In genomic region chr19:15449620-15450527, GRCh38 we compare ENCODE assay signal across 1 cellular context.
A peak's percentile ranks its signal among the peaks of the same experiment; 100 is the strongest.
TF ChIP-seq lines count a peak whose summit lies in the region.

A gene with protein sequence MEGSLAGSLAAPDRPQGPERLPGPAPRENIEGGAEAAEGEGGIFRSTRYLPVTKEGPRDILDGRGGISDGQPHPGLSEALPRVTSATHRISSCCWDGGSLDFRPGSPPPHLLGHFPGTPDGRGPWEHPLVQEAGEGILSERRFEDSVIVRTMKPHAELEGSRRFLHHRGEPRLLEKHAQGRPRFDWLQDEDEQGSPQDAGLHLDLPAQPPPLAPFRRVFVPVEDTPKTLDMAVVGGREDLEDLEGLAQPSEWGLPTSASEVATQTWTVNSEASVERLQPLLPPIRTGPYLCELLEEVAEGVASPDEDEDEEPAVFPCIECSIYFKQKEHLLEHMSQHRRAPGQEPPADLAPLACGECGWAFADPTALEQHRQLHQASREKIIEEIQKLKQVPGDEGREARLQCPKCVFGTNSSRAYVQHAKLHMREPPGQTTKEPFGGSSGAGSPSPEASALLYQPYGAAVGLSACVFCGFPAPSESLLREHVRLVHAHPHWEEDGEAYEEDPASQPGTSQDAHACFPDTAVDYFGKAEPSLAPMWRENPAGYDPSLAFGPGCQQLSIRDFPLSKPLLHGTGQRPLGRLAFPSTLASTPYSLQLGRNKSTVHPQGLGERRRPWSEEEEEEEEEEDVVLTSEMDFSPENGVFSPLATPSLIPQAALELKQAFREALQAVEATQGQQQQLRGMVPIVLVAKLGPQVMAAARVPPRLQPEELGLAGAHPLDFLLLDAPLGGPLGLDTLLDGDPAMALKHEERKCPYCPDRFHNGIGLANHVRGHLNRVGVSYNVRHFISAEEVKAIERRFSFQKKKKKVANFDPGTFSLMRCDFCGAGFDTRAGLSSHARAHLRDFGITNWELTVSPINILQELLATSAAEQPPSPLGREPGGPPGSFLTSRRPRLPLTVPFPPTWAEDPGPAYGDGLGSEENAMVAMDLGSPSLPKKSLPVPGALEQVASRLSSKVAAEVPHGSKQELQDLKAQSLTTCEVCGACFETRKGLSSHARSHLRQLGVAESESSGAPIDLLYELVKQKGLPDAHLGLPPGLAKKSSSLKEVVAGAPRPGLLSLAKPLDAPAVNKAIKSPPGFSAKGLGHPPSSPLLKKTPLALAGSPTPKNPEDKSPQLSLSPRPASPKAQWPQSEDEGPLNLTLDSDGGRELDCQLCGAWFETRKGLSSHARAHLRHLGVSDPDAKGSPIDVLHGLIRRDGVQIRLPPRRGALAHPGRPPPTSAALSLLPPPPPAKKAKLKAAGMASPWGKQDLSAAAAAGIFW (N-terminal part only) (minus strand): TSS chr19:15449956. CDS start chr19:15448307, 1,649 bp downstream.

TF ChIP-seq in HEK293, 187 proteins besides CTCF, POLR2A, EP300 and RAD21 (continued from another document):
- TF ChIP-seq, protein P1, sequence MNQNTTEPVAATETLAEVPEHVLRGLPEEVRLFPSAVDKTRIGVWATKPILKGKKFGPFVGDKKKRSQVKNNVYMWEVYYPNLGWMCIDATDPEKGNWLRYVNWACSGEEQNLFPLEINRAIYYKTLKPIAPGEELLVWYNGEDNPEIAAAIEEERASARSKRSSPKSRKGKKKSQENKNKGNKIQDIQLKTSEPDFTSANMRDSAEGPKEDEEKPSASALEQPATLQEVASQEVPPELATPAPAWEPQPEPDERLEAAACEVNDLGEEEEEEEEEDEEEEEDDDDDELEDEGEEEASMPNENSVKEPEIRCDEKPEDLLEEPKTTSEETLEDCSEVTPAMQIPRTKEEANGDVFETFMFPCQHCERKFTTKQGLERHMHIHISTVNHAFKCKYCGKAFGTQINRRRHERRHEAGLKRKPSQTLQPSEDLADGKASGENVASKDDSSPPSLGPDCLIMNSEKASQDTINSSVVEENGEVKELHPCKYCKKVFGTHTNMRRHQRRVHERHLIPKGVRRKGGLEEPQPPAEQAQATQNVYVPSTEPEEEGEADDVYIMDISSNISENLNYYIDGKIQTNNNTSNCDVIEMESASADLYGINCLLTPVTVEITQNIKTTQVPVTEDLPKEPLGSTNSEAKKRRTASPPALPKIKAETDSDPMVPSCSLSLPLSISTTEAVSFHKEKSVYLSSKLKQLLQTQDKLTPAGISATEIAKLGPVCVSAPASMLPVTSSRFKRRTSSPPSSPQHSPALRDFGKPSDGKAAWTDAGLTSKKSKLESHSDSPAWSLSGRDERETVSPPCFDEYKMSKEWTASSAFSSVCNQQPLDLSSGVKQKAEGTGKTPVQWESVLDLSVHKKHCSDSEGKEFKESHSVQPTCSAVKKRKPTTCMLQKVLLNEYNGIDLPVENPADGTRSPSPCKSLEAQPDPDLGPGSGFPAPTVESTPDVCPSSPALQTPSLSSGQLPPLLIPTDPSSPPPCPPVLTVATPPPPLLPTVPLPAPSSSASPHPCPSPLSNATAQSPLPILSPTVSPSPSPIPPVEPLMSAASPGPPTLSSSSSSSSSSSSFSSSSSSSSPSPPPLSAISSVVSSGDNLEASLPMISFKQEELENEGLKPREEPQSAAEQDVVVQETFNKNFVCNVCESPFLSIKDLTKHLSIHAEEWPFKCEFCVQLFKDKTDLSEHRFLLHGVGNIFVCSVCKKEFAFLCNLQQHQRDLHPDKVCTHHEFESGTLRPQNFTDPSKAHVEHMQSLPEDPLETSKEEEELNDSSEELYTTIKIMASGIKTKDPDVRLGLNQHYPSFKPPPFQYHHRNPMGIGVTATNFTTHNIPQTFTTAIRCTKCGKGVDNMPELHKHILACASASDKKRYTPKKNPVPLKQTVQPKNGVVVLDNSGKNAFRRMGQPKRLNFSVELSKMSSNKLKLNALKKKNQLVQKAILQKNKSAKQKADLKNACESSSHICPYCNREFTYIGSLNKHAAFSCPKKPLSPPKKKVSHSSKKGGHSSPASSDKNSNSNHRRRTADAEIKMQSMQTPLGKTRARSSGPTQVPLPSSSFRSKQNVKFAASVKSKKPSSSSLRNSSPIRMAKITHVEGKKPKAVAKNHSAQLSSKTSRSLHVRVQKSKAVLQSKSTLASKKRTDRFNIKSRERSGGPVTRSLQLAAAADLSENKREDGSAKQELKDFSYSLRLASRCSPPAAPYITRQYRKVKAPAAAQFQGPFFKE (tag by site-specific recombination; IDR thresholded peaks at IDR 0.05; ENCODE audit: borderline replicate concordance): no peak
- TF ChIP-seq IKZF3 (tag by site-specific recombination; IDR thresholded peaks at IDR 0.05): no peak
- TF ChIP-seq ZNF623 (tag by site-specific recombination; IDR thresholded peaks at IDR 0.05): 0 out of 2 replicates have a peak, but pooled peaks have one; percentile 9
- no peak for TF ChIP-seq ZNF747 (tag by site-specific recombination; IDR thresholded peaks at IDR 0.05)
- TF ChIP-seq ZNF558 (tag by site-specific recombination; IDR thresholded peaks at IDR 0.05): peak; percentile 30; the same call in 1 of the 2 replicates
- no peak for TF ChIP-seq BCL11B (tag by site-specific recombination; IDR thresholded peaks at IDR 0.05; ENCODE audit: low read depth)
- no peak for TF ChIP-seq ZNF843 (tag by site-specific recombination; IDR thresholded peaks at IDR 0.05)
- TF ChIP-seq TRIM28 (IDR thresholded peaks at IDR 0.05; ENCODE audit: borderline replicate concordance, low read length): no peak
- no peak for TF ChIP-seq ZNF48 (tag by site-specific recombination; IDR thresholded peaks at IDR 0.05)
- no peak for TF ChIP-seq OSR2 (tag by site-specific recombination; IDR thresholded peaks at IDR 0.05)
- no peak for TF ChIP-seq ZNF670 (tag by site-specific recombination; IDR thresholded peaks at IDR 0.05; ENCODE audit: low read depth)
- TF ChIP-seq ZNF2 (tag by site-specific recombination; IDR thresholded peaks at IDR 0.05): no peak
- TF ChIP-seq, protein P2, sequence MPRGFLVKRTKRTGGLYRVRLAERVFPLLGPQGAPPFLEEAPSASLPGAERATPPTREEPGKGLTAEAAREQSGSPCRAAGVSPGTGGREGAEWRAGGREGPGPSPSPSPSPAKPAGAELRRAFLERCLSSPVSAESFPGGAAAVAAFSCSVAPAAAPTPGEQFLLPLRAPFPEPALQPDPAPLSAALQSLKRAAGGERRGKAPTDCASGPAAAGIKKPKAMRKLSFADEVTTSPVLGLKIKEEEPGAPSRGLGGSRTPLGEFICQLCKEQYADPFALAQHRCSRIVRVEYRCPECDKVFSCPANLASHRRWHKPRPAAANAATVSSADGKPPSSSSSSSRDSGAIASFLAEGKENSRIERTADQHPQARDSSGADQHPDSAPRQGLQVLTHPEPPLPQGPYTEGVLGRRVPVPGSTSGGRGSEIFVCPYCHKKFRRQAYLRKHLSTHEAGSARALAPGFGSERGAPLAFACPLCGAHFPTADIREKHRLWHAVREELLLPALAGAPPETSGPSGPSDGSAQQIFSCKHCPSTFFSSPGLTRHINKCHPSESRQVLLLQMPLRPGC (tag by site-specific recombination; IDR thresholded peaks at IDR 0.05): no peak
- no peak for TF ChIP-seq ZNF18 (tag by site-specific recombination; IDR thresholded peaks at IDR 0.05)
- TF ChIP-seq, protein P3, sequence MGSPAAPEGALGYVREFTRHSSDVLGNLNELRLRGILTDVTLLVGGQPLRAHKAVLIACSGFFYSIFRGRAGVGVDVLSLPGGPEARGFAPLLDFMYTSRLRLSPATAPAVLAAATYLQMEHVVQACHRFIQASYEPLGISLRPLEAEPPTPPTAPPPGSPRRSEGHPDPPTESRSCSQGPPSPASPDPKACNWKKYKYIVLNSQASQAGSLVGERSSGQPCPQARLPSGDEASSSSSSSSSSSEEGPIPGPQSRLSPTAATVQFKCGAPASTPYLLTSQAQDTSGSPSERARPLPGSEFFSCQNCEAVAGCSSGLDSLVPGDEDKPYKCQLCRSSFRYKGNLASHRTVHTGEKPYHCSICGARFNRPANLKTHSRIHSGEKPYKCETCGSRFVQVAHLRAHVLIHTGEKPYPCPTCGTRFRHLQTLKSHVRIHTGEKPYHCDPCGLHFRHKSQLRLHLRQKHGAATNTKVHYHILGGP (tag by site-specific recombination; IDR thresholded peaks at IDR 0.05): no peak
- TF ChIP-seq SP3 (tag by site-specific recombination; IDR thresholded peaks at IDR 0.05): peak; percentile 22; the same call in 1 of the 2 replicates
- no peak for TF ChIP-seq ZNF140 (tag by site-specific recombination; IDR thresholded peaks at IDR 0.05)
- no peak for TF ChIP-seq WT1 (tag by site-specific recombination; IDR thresholded peaks at IDR 0.05)
- TF ChIP-seq GFI1B (tag by site-specific recombination; IDR thresholded peaks at IDR 0.05): no peak
- TF ChIP-seq ZBTB1 (tag by site-specific recombination; IDR thresholded peaks at IDR 0.05): no peak
- TF ChIP-seq KLF10 (tag by site-specific recombination; IDR thresholded peaks at IDR 0.05): no peak
